Comparison of ENCODE assay signal across 1 cellular context in the genomic region with DNA sequence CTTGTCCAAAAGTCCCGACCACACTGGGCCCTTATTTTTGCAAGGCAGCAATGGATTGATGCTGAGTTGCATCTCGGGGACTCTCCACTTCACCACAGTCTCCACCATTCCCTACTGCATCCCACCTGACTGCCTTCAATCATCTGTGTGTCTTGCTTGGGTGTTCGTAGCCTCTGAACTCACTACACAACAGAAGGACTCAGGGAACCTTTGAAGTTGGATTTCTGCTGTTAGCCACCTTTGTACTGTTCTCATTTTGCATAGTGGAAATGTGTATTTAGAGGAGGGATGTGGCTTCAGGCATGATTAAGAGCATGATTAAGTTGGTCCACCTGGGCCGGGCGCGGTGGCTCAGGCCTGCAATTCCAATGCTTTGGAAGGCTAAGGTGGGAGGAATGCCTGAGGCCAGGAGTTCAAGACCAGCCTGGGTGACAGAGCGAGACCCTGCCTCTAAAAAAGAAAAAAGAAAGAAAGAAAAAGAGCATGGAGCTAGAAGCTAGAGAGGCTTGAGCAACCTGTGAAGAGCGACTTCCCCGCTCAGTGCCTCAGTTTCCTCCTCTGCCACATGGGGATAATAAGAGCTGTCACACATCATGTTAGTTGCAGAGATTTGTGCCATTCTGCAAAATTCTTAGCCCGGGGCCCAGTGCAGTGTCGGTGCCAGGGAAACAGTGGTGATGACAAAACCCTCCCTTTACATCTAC.
TF ChIP-seq lines count a peak whose summit lies in the region.

No MANE protein-coding gene starts in this region.

TF ChIP-seq in HepG2, 621 proteins besides CTCF, POLR2A, EP300 and RAD21 (continued from another document and continues in another):
- TF ChIP-seq, protein P1, sequence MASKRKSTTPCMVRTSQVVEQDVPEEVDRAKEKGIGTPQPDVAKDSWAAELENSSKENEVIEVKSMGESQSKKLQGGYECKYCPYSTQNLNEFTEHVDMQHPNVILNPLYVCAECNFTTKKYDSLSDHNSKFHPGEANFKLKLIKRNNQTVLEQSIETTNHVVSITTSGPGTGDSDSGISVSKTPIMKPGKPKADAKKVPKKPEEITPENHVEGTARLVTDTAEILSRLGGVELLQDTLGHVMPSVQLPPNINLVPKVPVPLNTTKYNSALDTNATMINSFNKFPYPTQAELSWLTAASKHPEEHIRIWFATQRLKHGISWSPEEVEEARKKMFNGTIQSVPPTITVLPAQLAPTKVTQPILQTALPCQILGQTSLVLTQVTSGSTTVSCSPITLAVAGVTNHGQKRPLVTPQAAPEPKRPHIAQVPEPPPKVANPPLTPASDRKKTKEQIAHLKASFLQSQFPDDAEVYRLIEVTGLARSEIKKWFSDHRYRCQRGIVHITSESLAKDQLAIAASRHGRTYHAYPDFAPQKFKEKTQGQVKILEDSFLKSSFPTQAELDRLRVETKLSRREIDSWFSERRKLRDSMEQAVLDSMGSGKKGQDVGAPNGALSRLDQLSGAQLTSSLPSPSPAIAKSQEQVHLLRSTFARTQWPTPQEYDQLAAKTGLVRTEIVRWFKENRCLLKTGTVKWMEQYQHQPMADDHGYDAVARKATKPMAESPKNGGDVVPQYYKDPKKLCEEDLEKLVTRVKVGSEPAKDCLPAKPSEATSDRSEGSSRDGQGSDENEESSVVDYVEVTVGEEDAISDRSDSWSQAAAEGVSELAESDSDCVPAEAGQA (IDR thresholded peaks at IDR 0.05; ENCODE audit: low read depth): peak; percentile 14; the same call in 1 of the 2 replicates
- TF ChIP-seq, protein P1 (CRISPR knock-in tag; IDR thresholded peaks at IDR 0.05; ENCODE audit: borderline replicate concordance): no peak
- TF ChIP-seq ZNF709 (CRISPR knock-in tag; IDR thresholded peaks at IDR 0.05) (no peak), ZNF570 (CRISPR knock-in tag; IDR thresholded peaks at IDR 0.05; ENCODE audit: borderline replicate concordance) (no peak), ZNF782 (CRISPR knock-in tag; IDR thresholded peaks at IDR 0.05; ENCODE audit: borderline replicate concordance) (peak; percentile 17; the same call in 1 of the 2 replicates), GPN1 (CRISPR knock-in tag; IDR thresholded peaks at IDR 0.05; ENCODE audit: borderline replicate concordance) (no peak), FOXA3 (CRISPR knock-in tag; IDR thresholded peaks at IDR 0.05) (peak; percentile 85), REPIN1 (CRISPR knock-in tag; IDR thresholded peaks at IDR 0.05; ENCODE audit: borderline replicate concordance, low read depth) (peak; percentile 80; the same call in 1 of the 2 replicates), MAFF (IDR thresholded peaks at IDR 0.05; ENCODE audit: low read depth, low read length) (peak; percentile 51), PLRG1 (conservative IDR thresholded peaks at IDR 0.05) (no peak), CBX1 (IDR thresholded peaks at IDR 0.05; ENCODE audit: low read depth) (peak; percentile 10), HDAC2 (CRISPR knock-in tag; IDR thresholded peaks at IDR 0.05) (peak; percentile 96), SMAD3 (CRISPR knock-in tag; IDR thresholded peaks at IDR 0.05) (no peak), ZNF577 (CRISPR knock-in tag; IDR thresholded peaks at IDR 0.05; ENCODE audit: borderline replicate concordance, low read depth) (no peak), ZNF768 (CRISPR knock-in tag; IDR thresholded peaks at IDR 0.05) (peak; percentile 43), KDM5A (IDR thresholded peaks at IDR 0.05; ENCODE audit: borderline replicate concordance, low read length) (no peak; the same call in 1 of the 2 replicates), ZNF724P (CRISPR knock-in tag; IDR thresholded peaks at IDR 0.05; ENCODE audit: borderline replicate concordance) (peak; percentile 78; the same call in 1 of the 2 replicates), TCF7L2 (IDR thresholded peaks at IDR 0.05; ENCODE audit: low read depth, low read length) (no peak; the same call in none of the 2 replicates), ZNF781 (CRISPR knock-in tag; IDR thresholded peaks at IDR 0.05; ENCODE audit: borderline replicate concordance, not compliant biosample characterization) (no peak), KLF6 (CRISPR knock-in tag; IDR thresholded peaks at IDR 0.05) (no peak; the same call in 1 of the 2 replicates), MYC (CRISPR knock-in tag; IDR thresholded peaks at IDR 0.05; ENCODE audit: borderline replicate concordance) (no peak), NCOA2 (CRISPR knock-in tag; IDR thresholded peaks at IDR 0.05) (peak; percentile 88), RFX5 (IDR thresholded peaks at IDR 0.05; ENCODE audit: low read depth, low read length) (no peak), MATR3 (CRISPR knock-in tag; IDR thresholded peaks at IDR 0.05) (no peak), CC2D1A (CRISPR knock-in tag; IDR thresholded peaks at IDR 0.05) (no peak), RAD51 (IDR thresholded peaks at IDR 0.05; ENCODE audit: borderline replicate concordance) (no peak), ZNF850 (CRISPR knock-in tag; conservative IDR thresholded peaks at IDR 0.05) (no peak)
- TF ChIP-seq, protein P2, sequence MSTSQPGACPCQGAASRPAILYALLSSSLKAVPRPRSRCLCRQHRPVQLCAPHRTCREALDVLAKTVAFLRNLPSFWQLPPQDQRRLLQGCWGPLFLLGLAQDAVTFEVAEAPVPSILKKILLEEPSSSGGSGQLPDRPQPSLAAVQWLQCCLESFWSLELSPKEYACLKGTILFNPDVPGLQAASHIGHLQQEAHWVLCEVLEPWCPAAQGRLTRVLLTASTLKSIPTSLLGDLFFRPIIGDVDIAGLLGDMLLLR (CRISPR knock-in tag; IDR thresholded peaks at IDR 0.05): no peak
- TF ChIP-seq, protein P3, sequence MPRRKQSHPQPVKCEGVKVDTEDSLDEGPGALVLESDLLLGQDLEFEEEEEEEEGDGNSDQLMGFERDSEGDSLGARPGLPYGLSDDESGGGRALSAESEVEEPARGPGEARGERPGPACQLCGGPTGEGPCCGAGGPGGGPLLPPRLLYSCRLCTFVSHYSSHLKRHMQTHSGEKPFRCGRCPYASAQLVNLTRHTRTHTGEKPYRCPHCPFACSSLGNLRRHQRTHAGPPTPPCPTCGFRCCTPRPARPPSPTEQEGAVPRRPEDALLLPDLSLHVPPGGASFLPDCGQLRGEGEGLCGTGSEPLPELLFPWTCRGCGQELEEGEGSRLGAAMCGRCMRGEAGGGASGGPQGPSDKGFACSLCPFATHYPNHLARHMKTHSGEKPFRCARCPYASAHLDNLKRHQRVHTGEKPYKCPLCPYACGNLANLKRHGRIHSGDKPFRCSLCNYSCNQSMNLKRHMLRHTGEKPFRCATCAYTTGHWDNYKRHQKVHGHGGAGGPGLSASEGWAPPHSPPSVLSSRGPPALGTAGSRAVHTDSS (CRISPR knock-in tag; conservative IDR thresholded peaks at IDR 0.05): no peak
- TF ChIP-seq, protein P4, sequence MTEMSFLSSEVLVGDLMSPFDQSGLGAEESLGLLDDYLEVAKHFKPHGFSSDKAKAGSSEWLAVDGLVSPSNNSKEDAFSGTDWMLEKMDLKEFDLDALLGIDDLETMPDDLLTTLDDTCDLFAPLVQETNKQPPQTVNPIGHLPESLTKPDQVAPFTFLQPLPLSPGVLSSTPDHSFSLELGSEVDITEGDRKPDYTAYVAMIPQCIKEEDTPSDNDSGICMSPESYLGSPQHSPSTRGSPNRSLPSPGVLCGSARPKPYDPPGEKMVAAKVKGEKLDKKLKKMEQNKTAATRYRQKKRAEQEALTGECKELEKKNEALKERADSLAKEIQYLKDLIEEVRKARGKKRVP (CRISPR knock-in tag; IDR thresholded peaks at IDR 0.05): peak in 1 of 2 experiments; percentile 45; a peak in 2 of 4 replicates
- TF ChIP-seq, protein P5, sequence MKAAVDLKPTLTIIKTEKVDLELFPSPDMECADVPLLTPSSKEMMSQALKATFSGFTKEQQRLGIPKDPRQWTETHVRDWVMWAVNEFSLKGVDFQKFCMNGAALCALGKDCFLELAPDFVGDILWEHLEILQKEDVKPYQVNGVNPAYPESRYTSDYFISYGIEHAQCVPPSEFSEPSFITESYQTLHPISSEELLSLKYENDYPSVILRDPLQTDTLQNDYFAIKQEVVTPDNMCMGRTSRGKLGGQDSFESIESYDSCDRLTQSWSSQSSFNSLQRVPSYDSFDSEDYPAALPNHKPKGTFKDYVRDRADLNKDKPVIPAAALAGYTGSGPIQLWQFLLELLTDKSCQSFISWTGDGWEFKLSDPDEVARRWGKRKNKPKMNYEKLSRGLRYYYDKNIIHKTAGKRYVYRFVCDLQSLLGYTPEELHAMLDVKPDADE (CRISPR knock-in tag; IDR thresholded peaks at IDR 0.05): 0 out of 2 replicates have a peak, but pooled peaks have one; percentile 29
- TF ChIP-seq, protein P6, sequence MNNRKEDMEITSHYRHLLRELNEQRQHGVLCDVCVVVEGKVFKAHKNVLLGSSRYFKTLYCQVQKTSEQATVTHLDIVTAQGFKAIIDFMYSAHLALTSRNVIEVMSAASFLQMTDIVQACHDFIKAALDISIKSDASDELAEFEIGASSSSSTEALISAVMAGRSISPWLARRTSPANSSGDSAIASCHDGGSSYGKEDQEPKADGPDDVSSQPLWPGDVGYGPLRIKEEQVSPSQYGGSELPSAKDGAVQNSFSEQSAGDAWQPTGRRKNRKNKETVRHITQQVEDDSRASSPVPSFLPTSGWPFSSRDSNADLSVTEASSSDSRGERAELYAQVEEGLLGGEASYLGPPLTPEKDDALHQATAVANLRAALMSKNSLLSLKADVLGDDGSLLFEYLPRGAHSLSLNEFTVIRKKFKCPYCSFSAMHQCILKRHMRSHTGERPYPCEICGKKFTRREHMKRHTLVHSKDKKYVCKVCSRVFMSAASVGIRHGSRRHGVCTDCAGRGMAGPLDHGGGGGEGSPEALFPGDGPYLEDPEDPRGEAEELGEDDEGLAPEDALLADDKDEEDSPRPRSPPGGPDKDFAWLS (CRISPR knock-in tag; IDR thresholded peaks at IDR 0.05; ENCODE audit: borderline replicate concordance): no peak
- TF ChIP-seq, protein P7, sequence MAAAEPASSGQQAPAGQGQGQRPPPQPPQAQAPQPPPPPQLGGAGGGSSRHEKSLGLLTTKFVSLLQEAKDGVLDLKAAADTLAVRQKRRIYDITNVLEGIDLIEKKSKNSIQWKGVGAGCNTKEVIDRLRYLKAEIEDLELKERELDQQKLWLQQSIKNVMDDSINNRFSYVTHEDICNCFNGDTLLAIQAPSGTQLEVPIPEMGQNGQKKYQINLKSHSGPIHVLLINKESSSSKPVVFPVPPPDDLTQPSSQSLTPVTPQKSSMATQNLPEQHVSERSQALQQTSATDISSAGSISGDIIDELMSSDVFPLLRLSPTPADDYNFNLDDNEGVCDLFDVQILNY (CRISPR knock-in tag; conservative IDR thresholded peaks at IDR 0.05): no peak
- TF ChIP-seq, protein P8, sequence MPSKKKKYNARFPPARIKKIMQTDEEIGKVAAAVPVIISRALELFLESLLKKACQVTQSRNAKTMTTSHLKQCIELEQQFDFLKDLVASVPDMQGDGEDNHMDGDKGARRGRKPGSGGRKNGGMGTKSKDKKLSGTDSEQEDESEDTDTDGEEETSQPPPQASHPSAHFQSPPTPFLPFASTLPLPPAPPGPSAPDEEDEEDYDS (CRISPR knock-in tag; IDR thresholded peaks at IDR 0.05): peak; percentile 84
- TF ChIP-seq, protein P9, sequence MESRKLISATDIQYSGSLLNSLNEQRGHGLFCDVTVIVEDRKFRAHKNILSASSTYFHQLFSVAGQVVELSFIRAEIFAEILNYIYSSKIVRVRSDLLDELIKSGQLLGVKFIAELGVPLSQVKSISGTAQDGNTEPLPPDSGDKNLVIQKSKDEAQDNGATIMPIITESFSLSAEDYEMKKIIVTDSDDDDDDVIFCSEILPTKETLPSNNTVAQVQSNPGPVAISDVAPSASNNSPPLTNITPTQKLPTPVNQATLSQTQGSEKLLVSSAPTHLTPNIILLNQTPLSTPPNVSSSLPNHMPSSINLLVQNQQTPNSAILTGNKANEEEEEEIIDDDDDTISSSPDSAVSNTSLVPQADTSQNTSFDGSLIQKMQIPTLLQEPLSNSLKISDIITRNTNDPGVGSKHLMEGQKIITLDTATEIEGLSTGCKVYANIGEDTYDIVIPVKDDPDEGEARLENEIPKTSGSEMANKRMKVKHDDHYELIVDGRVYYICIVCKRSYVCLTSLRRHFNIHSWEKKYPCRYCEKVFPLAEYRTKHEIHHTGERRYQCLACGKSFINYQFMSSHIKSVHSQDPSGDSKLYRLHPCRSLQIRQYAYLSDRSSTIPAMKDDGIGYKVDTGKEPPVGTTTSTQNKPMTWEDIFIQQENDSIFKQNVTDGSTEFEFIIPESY (CRISPR knock-in tag; IDR thresholded peaks at IDR 0.05): peak; percentile 71; the same call in 1 of the 2 replicates
- TF ChIP-seq, protein P10, sequence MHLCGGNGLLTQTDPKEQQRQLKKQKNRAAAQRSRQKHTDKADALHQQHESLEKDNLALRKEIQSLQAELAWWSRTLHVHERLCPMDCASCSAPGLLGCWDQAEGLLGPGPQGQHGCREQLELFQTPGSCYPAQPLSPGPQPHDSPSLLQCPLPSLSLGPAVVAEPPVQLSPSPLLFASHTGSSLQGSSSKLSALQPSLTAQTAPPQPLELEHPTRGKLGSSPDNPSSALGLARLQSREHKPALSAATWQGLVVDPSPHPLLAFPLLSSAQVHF (CRISPR knock-in tag; IDR thresholded peaks at IDR 0.05): no peak
- TF ChIP-seq, protein P11, sequence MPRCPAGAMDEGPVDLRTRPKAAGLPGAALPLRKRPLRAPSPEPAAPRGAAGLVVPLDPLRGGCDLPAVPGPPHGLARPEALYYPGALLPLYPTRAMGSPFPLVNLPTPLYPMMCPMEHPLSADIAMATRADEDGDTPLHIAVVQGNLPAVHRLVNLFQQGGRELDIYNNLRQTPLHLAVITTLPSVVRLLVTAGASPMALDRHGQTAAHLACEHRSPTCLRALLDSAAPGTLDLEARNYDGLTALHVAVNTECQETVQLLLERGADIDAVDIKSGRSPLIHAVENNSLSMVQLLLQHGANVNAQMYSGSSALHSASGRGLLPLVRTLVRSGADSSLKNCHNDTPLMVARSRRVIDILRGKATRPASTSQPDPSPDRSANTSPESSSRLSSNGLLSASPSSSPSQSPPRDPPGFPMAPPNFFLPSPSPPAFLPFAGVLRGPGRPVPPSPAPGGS (CRISPR knock-in tag; IDR thresholded peaks at IDR 0.05): no peak
